Comparison of ENCODE assay signal across 15 cellular contexts in the genomic region with DNA sequence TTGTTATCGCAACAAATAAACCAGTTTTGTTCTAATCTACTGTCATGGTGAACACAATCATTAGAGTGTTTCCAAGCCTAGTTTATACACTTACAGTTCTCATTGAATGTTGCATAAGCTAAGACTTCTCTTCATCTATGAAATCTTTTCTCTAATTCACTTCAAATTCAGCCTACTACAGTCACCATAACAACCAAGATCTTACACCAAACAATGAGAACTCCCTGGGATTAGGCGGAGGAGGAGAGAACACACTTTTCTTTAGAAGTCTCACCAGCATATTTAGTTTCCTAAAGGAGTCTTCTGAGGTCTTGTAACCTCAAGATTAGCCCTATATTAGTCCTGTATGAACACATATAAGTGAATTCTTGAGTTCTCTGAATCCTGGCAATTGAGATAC.
DNase-seq lines count a peak whose midpoint lies in the region; TF ChIP-seq lines count a peak whose summit lies in the region.
"Had no signal": no experiment of that assay in that cellular context is flagged by ENCODE, and none has a peak within 500 bp of the region (broad histone marks: within the 10 kb centered on the region; RNA-seq: fewer than 3 reads in every experiment).

No MANE protein-coding gene starts in this region.

- H2BK12ac ChIP-seq in neuronal stem cell (ENCODE audit: low read length): no peak overlapping the region

- H4K8ac ChIP-seq in neuronal stem cell (ENCODE audit: low read depth, low read length): no peak overlapping the region

- no peak overlapping the region for H3K4me2 ChIP-seq in MM.1S (ENCODE audit: low read depth, low read length)
- H3K4me2 ChIP-seq in neuronal stem cell (ENCODE audit: insufficient read depth, low read length, poor library complexity, severe bottlenecking): no peak overlapping the region

- no peak overlapping the region for H3K4me3 ChIP-seq in MM.1S (ENCODE audit: low read length)
- H3K4me3 ChIP-seq in neuronal stem cell (ENCODE audit: low read length in 2 of 2): no peak overlapping the region

- no peaks in the 10 kb centered on the region; the same call in 1 of the 2 replicates for H3K9me3 ChIP-seq in MM.1S (replicated peaks; ENCODE audit: insufficient read depth, low read length)
- no peaks in the 10 kb centered on the region for H3K9me3 ChIP-seq in neuronal stem cell (replicated peaks in 1 of 2; ENCODE audit: control insufficient read depth in 2 of 2, insufficient read depth in 1 of 2, low read depth in 1 of 2, low read length in 2 of 2)

- H3K36me3 ChIP-seq in MM.1S (replicated peaks; ENCODE audit: insufficient read depth, low read length): no peaks in the 10 kb centered on the region
- no peaks in the 10 kb centered on the region for H3K36me3 ChIP-seq in neuronal stem cell (replicated peaks in 1 of 2; ENCODE audit: control insufficient read depth in 2 of 2, insufficient read depth in 2 of 2, low read length in 2 of 2)

- WGBS in neuronal stem cell (ENCODE audit: extremely low coverage in 2 of 2, insufficient read length in 2 of 2, insufficient replicate concordance in 1 of 2), 2 donors: no CpG with 5 or more reads among the region's 2 CpGs

- no peak overlapping the region for H3K18ac ChIP-seq in neuronal stem cell (ENCODE audit: low read length)

- H3K4ac ChIP-seq in neuronal stem cell (ENCODE audit: low read length): no peak overlapping the region

- no peak overlapping the region for H4K91ac ChIP-seq in neuronal stem cell (ENCODE audit: low read depth, low read length, poor library complexity)

- no peak overlapping the region for H3K14ac ChIP-seq in neuronal stem cell (ENCODE audit: low read length)

- H3K27me3 ChIP-seq in MM.1S (replicated peaks; ENCODE audit: insufficient read depth, low read length): no peaks in the 10 kb centered on the region
- no peaks in the 10 kb centered on the region for H3K27me3 ChIP-seq in neuronal stem cell (ENCODE audit: control insufficient read depth in 3 of 3, insufficient read depth in 3 of 3, low read depth in 1 of 3, low read length in 3 of 3)

- H4K20me1 ChIP-seq in MM.1S (ENCODE audit: insufficient read depth, low read length): no peaks in the 10 kb centered on the region

- no peak overlapping the region for H2BK15ac ChIP-seq in neuronal stem cell (ENCODE audit: low read length)

- H3K4me1 ChIP-seq in MM.1S (ENCODE audit: low read length) (no peaks in the 10 kb centered on the region), neuronal stem cell (ENCODE audit: control insufficient read depth in 2 of 2, insufficient read depth in 1 of 2, low read depth in 1 of 2, low read length in 2 of 2) (no peaks in the 10 kb centered on the region)

- no peak for TF ChIP-seq CTCF in MM.1S (IDR thresholded peaks at IDR 0.05; ENCODE audit: low read length)

- no peak overlapping the region for H3K23ac ChIP-seq in neuronal stem cell (ENCODE audit: low read depth, low read length, poor library complexity)

- H3K9ac ChIP-seq in MM.1S (ENCODE audit: low read length) (no peak overlapping the region), neuronal stem cell (ENCODE audit: low read depth, low read length, poor library complexity) (no peak overlapping the region)

- H2BK120ac ChIP-seq in neuronal stem cell (ENCODE audit: low read depth, low read length): no peak overlapping the region

- 0 out of 2 replicates have a peak overlapping the region, but pooled peaks have one; percentile 6 for H2AFZ ChIP-seq in MM.1S (ENCODE audit: low read length)
- peak overlapping the region; percentile 17 for H2AFZ ChIP-seq in neuronal stem cell (ENCODE audit: low read length)

- H3K27ac ChIP-seq in MM.1S (ENCODE audit: low read length) (no peak overlapping the region), neuronal stem cell (replicated peaks; ENCODE audit: low read length) (no peak overlapping the region)
- H3K27ac ChIP-seq: C4-2B, HL-60 had no signal

- H2AK5ac ChIP-seq in neuronal stem cell (ENCODE audit: low read depth, low read length): no peak overlapping the region

- no peak overlapping the region for H2BK5ac ChIP-seq in neuronal stem cell (ENCODE audit: low read length)

- no peaks in the 10 kb centered on the region for H3K9me2 ChIP-seq in MM.1S (replicated peaks; ENCODE audit: insufficient read depth, low read length)

- no peak for DNase-seq in MM.1S
- peak; percentile 10 for DNase-seq in medulla oblongata (ENCODE audit: extremely low spot score)
- DNase-seq in neuronal stem cell (ENCODE audit: low spot score): no peak
- DNase-seq in superior temporal gyrus (ENCODE audit: extremely low spot score): peak; percentile 52
- DNase-seq in DMS53 (lab: John Stamatoyannopoulos, UW): no peak
- DNase-seq in T-helper 2 cell: no peak
- no peak for DNase-seq in COLO829 (ENCODE audit: low spot score)
- DNase-seq: ACHN; CD4-positive, alpha-beta T cell; DMS153; DMS79 treated with DMSO at 0.1 percent for 48 hours; GF-D8; H9 had no signal

- no peaks in the 10 kb centered on the region for H3F3A ChIP-seq in MM.1S (ENCODE audit: insufficient read depth, low read length)

- H3K79me2 ChIP-seq in MM.1S (ENCODE audit: low read length): no peaks in the 10 kb centered on the region

- H3K79me1 ChIP-seq in neuronal stem cell (ENCODE audit: low read depth, low read length): no peaks in the 10 kb centered on the region

Comparison
In these comparisons a context has a peak if more than half of its experiments do, and no peak if none do; other contexts are left out.
1. DNase-seq: peak in medulla oblongata (single experiment) and superior temporal gyrus (single experiment); none in MM.1S (single experiment), neuronal stem cell (single experiment), DMS53 (single experiment), T-helper 2 cell (0 of 5) and COLO829 (single experiment).